Comparison of ENCODE assay signal across 1 cellular context in the genomic region with DNA sequence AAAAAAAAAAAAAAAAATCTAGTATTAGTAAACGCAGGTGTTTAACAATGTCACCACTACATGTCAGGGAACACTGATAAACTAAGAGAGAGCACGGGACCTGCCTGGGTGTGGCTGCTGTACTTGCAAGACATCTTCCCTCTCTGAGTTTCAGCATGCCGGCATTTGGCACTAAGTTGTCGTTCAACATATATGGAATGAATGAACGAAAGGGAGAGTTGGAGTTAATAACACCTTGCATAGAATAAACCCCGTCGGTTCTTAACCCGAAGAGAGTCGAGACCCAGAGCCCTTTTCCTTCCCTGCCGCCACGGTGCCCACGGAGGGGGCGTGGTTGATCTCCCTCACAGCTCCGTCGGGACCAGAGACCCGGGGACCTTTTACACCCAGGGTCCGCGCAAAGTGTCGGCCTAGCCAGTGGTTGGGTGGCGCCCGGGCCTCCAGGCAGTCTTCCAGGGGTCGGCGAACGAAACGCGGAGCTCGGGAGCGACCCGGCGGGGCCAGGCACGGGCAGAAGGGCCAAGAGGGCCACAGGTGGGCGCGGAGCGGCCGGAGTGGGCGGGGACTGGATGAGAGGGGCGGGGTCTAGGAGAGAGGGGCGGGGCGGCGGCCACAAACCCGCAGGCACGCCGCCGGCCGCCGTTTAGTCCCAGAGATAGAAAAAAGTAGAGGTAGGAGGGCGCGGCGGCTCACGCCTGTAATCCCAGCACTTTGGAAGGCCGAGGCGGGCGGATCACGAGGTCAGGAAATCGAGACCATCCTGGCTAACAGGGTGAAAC.
TF ChIP-seq lines count a peak whose summit lies in the region.

No MANE protein-coding gene starts in this region.

TF ChIP-seq in K562, 482 proteins besides CTCF, POLR2A, EP300 and RAD21 (continued from another document and continues in another):
- no peak for TF ChIP-seq KLF10 (CRISPR knock-in tag; IDR thresholded peaks at IDR 0.05)
- TF ChIP-seq CCAR2 (IDR thresholded peaks at IDR 0.05; ENCODE audit: low read depth, low read length): no peak
- no peak for TF ChIP-seq HIVEP1 (CRISPR knock-in tag; IDR thresholded peaks at IDR 0.05)
- no peak for TF ChIP-seq MEF2A (IDR thresholded peaks at IDR 0.05; ENCODE audit: control insufficient read depth, low read depth, low read length)
- no peak for TF ChIP-seq NCOA1 (IDR thresholded peaks at IDR 0.05; ENCODE audit: low read depth)
- no peak for TF ChIP-seq FOXK1 (CRISPR knock-in tag; IDR thresholded peaks at IDR 0.05; ENCODE audit: borderline replicate concordance)
- TF ChIP-seq ZC3H11A (IDR thresholded peaks at IDR 0.05; ENCODE audit: low read depth, low read length): no peak
- no peak for TF ChIP-seq NFATC3 (IDR thresholded peaks at IDR 0.05)
- TF ChIP-seq IRF9 (tag; IDR thresholded peaks at IDR 0.05): no peak
- no peak for TF ChIP-seq CEBPZ (IDR thresholded peaks at IDR 0.05; ENCODE audit: borderline replicate concordance, low read depth, low read length)
- TF ChIP-seq NR3C1 (CRISPR knock-in tag; IDR thresholded peaks at IDR 0.05): no peak
- TF ChIP-seq, protein P1, sequence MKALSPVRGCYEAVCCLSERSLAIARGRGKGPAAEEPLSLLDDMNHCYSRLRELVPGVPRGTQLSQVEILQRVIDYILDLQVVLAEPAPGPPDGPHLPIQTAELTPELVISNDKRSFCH (CRISPR knock-in tag; IDR thresholded peaks at IDR 0.05): no peak
- TF ChIP-seq, protein P1 (tag; IDR thresholded peaks at IDR 0.05): no peak
- no peak for TF ChIP-seq CHD1 (IDR thresholded peaks at IDR 0.05; ENCODE audit: low read length)
- no peak for TF ChIP-seq MTF1 (CRISPR knock-in tag; IDR thresholded peaks at IDR 0.05; ENCODE audit: borderline replicate concordance)
- TF ChIP-seq PATZ1 (CRISPR knock-in tag; IDR thresholded peaks at IDR 0.05; ENCODE audit: borderline replicate concordance): no peak
- peak; percentile 37; the same call in 1 of the 2 replicates for TF ChIP-seq EGR1 (conservative IDR thresholded peaks at IDR 0.05)
- no peak for TF ChIP-seq ADNP (tag; IDR thresholded peaks at IDR 0.05)
- no peak for TF ChIP-seq FOXJ3 (CRISPR knock-in tag; IDR thresholded peaks at IDR 0.05)
- no peak for TF ChIP-seq TCF7L2 (IDR thresholded peaks at IDR 0.05; ENCODE audit: low read depth, low read length)
- no peak for TF ChIP-seq ZSCAN29 (IDR thresholded peaks at IDR 0.05)
- TF ChIP-seq, protein P2, sequence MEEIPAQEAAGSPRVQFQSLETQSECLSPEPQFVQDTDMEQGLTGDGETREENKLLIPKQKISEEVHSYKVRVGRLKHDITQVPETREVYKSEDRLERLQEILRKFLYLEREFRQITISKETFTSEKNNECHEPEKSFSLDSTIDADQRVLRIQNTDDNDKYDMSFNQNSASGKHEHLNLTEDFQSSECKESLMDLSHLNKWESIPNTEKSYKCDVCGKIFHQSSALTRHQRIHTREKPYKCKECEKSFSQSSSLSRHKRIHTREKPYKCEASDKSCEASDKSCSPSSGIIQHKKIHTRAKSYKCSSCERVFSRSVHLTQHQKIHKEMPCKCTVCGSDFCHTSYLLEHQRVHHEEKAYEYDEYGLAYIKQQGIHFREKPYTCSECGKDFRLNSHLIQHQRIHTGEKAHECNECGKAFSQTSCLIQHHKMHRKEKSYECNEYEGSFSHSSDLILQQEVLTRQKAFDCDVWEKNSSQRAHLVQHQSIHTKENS (CRISPR knock-in tag; IDR thresholded peaks at IDR 0.05): no peak
- TF ChIP-seq MCM3 (IDR thresholded peaks at IDR 0.05): no peak
- no peak for TF ChIP-seq ZBTB12 (CRISPR knock-in tag; IDR thresholded peaks at IDR 0.05)
- TF ChIP-seq SIN3A (IDR thresholded peaks at IDR 0.05; ENCODE audit: borderline replicate concordance in 2 of 2, control insufficient read depth in 1 of 2, low read depth in 2 of 2, low read length in 2 of 2): no peak
- no peak for TF ChIP-seq ELK3 (CRISPR knock-in tag; IDR thresholded peaks at IDR 0.05)
- TF ChIP-seq, protein P3, sequence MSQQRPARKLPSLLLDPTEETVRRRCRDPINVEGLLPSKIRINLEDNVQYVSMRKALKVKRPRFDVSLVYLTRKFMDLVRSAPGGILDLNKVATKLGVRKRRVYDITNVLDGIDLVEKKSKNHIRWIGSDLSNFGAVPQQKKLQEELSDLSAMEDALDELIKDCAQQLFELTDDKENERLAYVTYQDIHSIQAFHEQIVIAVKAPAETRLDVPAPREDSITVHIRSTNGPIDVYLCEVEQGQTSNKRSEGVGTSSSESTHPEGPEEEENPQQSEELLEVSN (IDR thresholded peaks at IDR 0.05; ENCODE audit: borderline replicate concordance in 1 of 2, extremely low read depth in 1 of 2, insufficient read depth in 1 of 2, insufficient read length in 1 of 2, low read depth in 1 of 2, low read length in 1 of 2, poor library complexity in 1 of 2, severe bottlenecking in 1 of 2): no peak
- no peak for TF ChIP-seq CGGBP1 (CRISPR knock-in tag; IDR thresholded peaks at IDR 0.05)
- TF ChIP-seq BHLHE40 (IDR thresholded peaks at IDR 0.05; ENCODE audit: low read length): no peak; the same call in 1 of the 2 replicates
- TF ChIP-seq ZNF584 (CRISPR knock-in tag; IDR thresholded peaks at IDR 0.05; ENCODE audit: low read depth): no peak
- no peak for TF ChIP-seq SMARCA5 (IDR thresholded peaks at IDR 0.05)
- TF ChIP-seq ZNF445 (CRISPR knock-in tag; IDR thresholded peaks at IDR 0.05; ENCODE audit: low read depth): no peak
- TF ChIP-seq PRMT5 (CRISPR knock-in tag; IDR thresholded peaks at IDR 0.05): no peak
- peak; percentile 78 for TF ChIP-seq POLR2AphosphoS5 (IDR thresholded peaks at IDR 0.05; ENCODE audit: control insufficient read depth, insufficient read depth, low read depth, low read length)
- TF ChIP-seq FOSL1 (tag; conservative IDR thresholded peaks at IDR 0.05): no peak
- TF ChIP-seq HNRNPK (IDR thresholded peaks at IDR 0.05; ENCODE audit: low read depth, low read length, poor library complexity, severe bottlenecking): no peak
- no peak for TF ChIP-seq CHD4 (IDR thresholded peaks at IDR 0.05; ENCODE audit: insufficient read depth, insufficient replicate concordance, low read depth, low read length, poor library complexity, severe bottlenecking)
- TF ChIP-seq ZNF146 (CRISPR knock-in tag; IDR thresholded peaks at IDR 0.05; ENCODE audit: unreplicated experiment): no peak
- no peak for TF ChIP-seq RBM14 (IDR thresholded peaks at IDR 0.05; ENCODE audit: borderline replicate concordance, insufficient read depth, low read depth, low read length)
- no peak for TF ChIP-seq HDAC2 (IDR thresholded peaks at IDR 0.05)
- TF ChIP-seq ZNF668 (CRISPR knock-in tag; IDR thresholded peaks at IDR 0.05): no peak
- no peak for TF ChIP-seq ZBTB17 (CRISPR knock-in tag; IDR thresholded peaks at IDR 0.05)
- TF ChIP-seq PML (IDR thresholded peaks at IDR 0.05; ENCODE audit: low read length): peak; percentile 50; the same call in 1 of the 2 replicates
- TF ChIP-seq GTF2F1 (IDR thresholded peaks at IDR 0.05; ENCODE audit: low read depth, low read length): no peak
- TF ChIP-seq, protein P4, sequence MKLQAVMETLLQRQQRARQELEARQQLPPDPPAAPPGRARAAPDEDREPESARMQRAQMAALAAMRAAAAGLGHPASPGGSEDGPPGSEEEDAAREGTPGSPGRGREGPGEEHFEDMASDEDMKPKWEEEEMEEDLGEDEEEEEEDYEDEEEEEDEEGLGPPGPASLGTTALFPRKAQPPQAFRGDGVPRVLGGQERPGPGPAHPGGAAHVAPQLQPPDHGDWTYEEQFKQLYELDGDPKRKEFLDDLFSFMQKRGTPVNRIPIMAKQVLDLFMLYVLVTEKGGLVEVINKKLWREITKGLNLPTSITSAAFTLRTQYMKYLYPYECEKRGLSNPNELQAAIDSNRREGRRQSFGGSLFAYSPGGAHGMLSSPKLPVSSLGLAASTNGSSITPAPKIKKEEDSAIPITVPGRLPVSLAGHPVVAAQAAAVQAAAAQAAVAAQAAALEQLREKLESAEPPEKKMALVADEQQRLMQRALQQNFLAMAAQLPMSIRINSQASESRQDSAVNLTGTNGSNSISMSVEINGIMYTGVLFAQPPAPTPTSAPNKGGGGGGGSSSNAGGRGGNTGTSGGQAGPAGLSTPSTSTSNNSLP (IDR thresholded peaks at IDR 0.05; ENCODE audit: borderline replicate concordance, low read depth, low read length): no peak
- TF ChIP-seq KLF16 (IDR thresholded peaks at IDR 0.05): no peak
- no peak for TF ChIP-seq ZNF384 (IDR thresholded peaks at IDR 0.05; ENCODE audit: low read depth, low read length)
- no peak for TF ChIP-seq LEF1 (IDR thresholded peaks at IDR 0.05)
- no peak for TF ChIP-seq ZNF316 (IDR thresholded peaks at IDR 0.05)
